In genomic region chr11:9613118-9613829, GRCh38 we compare ENCODE assay signal across 8 cellular contexts. TPM values are rescaled to one million over a fixed set of nuclear protein-coding genes. Genes with fewer than 3 reads are reported as not detected.
DNase-seq lines count a peak whose midpoint lies in the region; ATAC-seq, FAIRE-seq and TF ChIP-seq lines count a peak whose summit lies in the region.

No MANE protein-coding gene starts in this region.

- H2AFZ ChIP-seq in OCI-LY7 (ENCODE audit: low read length), result peak overlapping the region; percentile 63; the same call in 1 of the 2 replicates

- POLR2A ChIA-PET in OCI-LY7 (lab: Charles Lee), result interaction anchor here (0.5 to 9.8 kb wide), 14 partner anchors 15 to 701 kb away, joined by 3 to 239 read pairs (median 5); partner anchors contain the start of gene WEE1

- peak; percentile 24 for TF ChIP-seq POLR2A in erythroblast (IDR thresholded peaks at IDR 0.05; ENCODE audit: low read length)

- CTCF ChIA-PET in OCI-LY7 (lab: Charles Lee; ENCODE audit: unreplicated experiment), result interaction anchor here (0.6 to 1.8 kb wide), 9 partner anchors 12 to 107 kb away, joined by 3 to 6 read pairs (median 3); no protein-coding TSS in a partner anchor

- intact Hi-C loops in OCI-LY7 (cut with micrococcal nuclease; ENCODE audit: unreplicated experiment), result loop anchor here (1.0 to 10.0 kb wide), 9 partner anchors 16 to 704 kb away; partner anchors contain the start of genes IPO7, TMEM41B, WEE1 and ZNF143

- H3K9me3 ChIP-seq in OCI-LY7 (ENCODE audit: low read length) (no peaks in the 10 kb centered on the region; the same call in 1 of the 2 replicates), mucosa of rectum (ENCODE audit: control insufficient read depth in 2 of 2, low read length in 2 of 2) (no peaks in the 10 kb centered on the region)

- H3K27me3 ChIP-seq in mucosa of rectum (ENCODE audit: control insufficient read depth in 2 of 2, insufficient read depth in 2 of 2, low read length in 2 of 2), result no peaks in the 10 kb centered on the region

- H4K20me1 ChIP-seq in OCI-LY7 (ENCODE audit: insufficient read depth, low read length), result no peaks in the 10 kb centered on the region

- no peaks in the 10 kb centered on the region for H3K36me3 ChIP-seq in OCI-LY7 (ENCODE audit: insufficient read depth, low read length)
- H3K36me3 ChIP-seq in mucosa of rectum (ENCODE audit: control insufficient read depth in 2 of 2, insufficient read depth in 2 of 2, low read length in 2 of 2), result no peaks in the 10 kb centered on the region

- peaks cover 96% of the 10 kb centered on the region for H3K4me1 ChIP-seq in OCI-LY7 (ENCODE audit: insufficient read depth, low read length, poor library complexity, severe bottlenecking)
- peaks cover 12 to 16% of the 10 kb centered on the region in 2 donors for H3K4me1 ChIP-seq in mucosa of rectum (ENCODE audit: control insufficient read depth in 2 of 2, insufficient read depth in 2 of 2, low read length in 2 of 2)

- no peaks in the 10 kb centered on the region for H3K9me2 ChIP-seq in OCI-LY7 (ENCODE audit: insufficient read depth, low read length)

- H3K9ac ChIP-seq in mucosa of rectum (ENCODE audit: low read depth in 1 of 2, low read length in 2 of 2), result peak overlapping the region; percentile 88 to 92

- peak overlapping the region; percentile 93 for H3K4me2 ChIP-seq in OCI-LY7 (ENCODE audit: low read length)

- DNase-seq in D721Med (ENCODE audit: insufficient read length, low spot score) (peak; percentile 83), HuH-7.5 (ENCODE audit: low spot score) (peak; percentile 81), OCI-LY7 (ENCODE audit: low spot score) (peak; percentile 92), erythroblast (lab: John Stamatoyannopoulos, UW) (peak; percentile 88 to 93)
- DNase-seq in activated T-cell treated with anti-CD3 and anti-CD28 coated beads, Interleukin-2, amount 50 U/mL, for 1 hour, result peak; percentile 89
- DNase-seq in stimulated activated CD8-positive, alpha-beta memory T cell treated with anti-CD3 and anti-CD28 coated beads, Interleukin-4, amount 100 ng/mL, for 48 hours, result peak; percentile 93

- H3K27ac ChIP-seq in OCI-LY7 (ENCODE audit: low read depth, low read length, poor library complexity, severe bottlenecking) (peak overlapping the region; percentile 99), mucosa of rectum (ENCODE audit: low read depth in 2 of 2, low read length in 2 of 2) (peak overlapping the region; percentile 91 to 94)

- peaks cover 6% of the 10 kb centered on the region; the same call in 1 of the 2 replicates for H3K79me2 ChIP-seq in OCI-LY7 (ENCODE audit: insufficient read depth, low read depth, low read length)

- FAIRE-seq in D721Med (lab: Jason Lieb, UNC), result no peak

- peak; percentile 37 for ATAC-seq in GM21423 (IDR thresholded peaks at IDR 0.05; ENCODE audit: unreplicated experiment)

- TF ChIP-seq CTCF in D721Med (IDR thresholded peaks at IDR 0.05; ENCODE audit: insufficient read depth, missing control alignments), result peak; percentile 83
- peak; percentile 99 for TF ChIP-seq CTCF in OCI-LY7 (conservative IDR thresholded peaks at IDR 0.05; ENCODE audit: low read length)

- H3K4me3 ChIP-seq in OCI-LY7 (ENCODE audit: low read depth, low read length, poor library complexity, severe bottlenecking) (peak overlapping the region; percentile 72), mucosa of rectum (ENCODE audit: low read length in 2 of 2) (peak overlapping the region; percentile 78 to 84)

- TSS peak; percentile 88 for BruUV-seq in OCI-LY7 (replicated peaks; lab: Mats Ljungman, UMichigan)

RNA-seq across cellular contexts. Expression of gene WEE1, which starts 39.8 kb away (rescaled TPM):
- 141 and 147 TPM in 2 replicates for total RNA-seq in OCI-LY7 (2014; rRNA removed; shearing (Covaris generic))
- total RNA-seq in OCI-LY7 (2022), result 216 and 237 TPM in 2 replicates

RNA-seq across cellular contexts. Expression of gene SWAP70, which starts 50.6 kb away (rescaled TPM):
- total RNA-seq in OCI-LY7 (2014; rRNA removed; shearing (Covaris generic)), result 37.5 and 44.4 TPM in 2 replicates
- 91.9 and 110 TPM in 2 replicates for total RNA-seq in OCI-LY7 (2022)

Comparison
In these comparisons a context has a peak if more than half of its experiments do, and no peak if none do; other contexts are left out.
1. Peak in every context shown above with its lines: DNase-seq, ATAC-seq, H3K4me3 ChIP-seq and H3K27ac ChIP-seq.